8 cellular contexts compared by ENCODE assay signal in genomic region chr15:45703670-45704328, GRCh38.
DNase-seq lines count a peak whose midpoint lies in the region; ATAC-seq and TF ChIP-seq lines count a peak whose summit lies in the region.

No MANE protein-coding gene starts in this region.

- H3K27me3 Mint-ChIP-seq in T-helper 1 cell treated with Interleukin-12 subunit alpha and Interleukin-12 subunit beta and Interleukin-4 antibody, amounts not matched to agents 30 μg/mL and 1 μg/mL, for 36 hours (ENCODE audit: low read depth), result peaks cover 27% of the 10 kb centered on the region
- peaks cover 13% of the 10 kb centered on the region for H3K27me3 Mint-ChIP-seq in activated naive CD8-positive, alpha-beta T cell treated with anti-CD3 and anti-CD28 coated beads, Interleukin-2, amount 50 U/mL, for 24 hours
- peaks cover 13% of the 10 kb centered on the region for H3K27me3 Mint-ChIP-seq in stimulated activated memory B cell treated with anti-CD40 and anti-IgM and Interleukin-4, amounts not matched to agents 10 μg/mL and 1 μg/mL and 100 μg/mL, for 72 hours

- H3K4me1 Mint-ChIP-seq in T-helper 1 cell treated with Interleukin-12 subunit alpha and Interleukin-12 subunit beta and Interleukin-4 antibody, amounts not matched to agents 30 μg/mL and 1 μg/mL, for 36 hours (ENCODE audit: low read depth), result peaks cover 16% of the 10 kb centered on the region
- H3K4me1 Mint-ChIP-seq in activated naive CD8-positive, alpha-beta T cell treated with anti-CD3 and anti-CD28 coated beads, Interleukin-2, amount 50 U/mL, for 24 hours, result peaks cover 12% of the 10 kb centered on the region
- peaks cover 14% of the 10 kb centered on the region for H3K4me1 Mint-ChIP-seq in stimulated activated memory B cell treated with anti-CD40 and anti-IgM and Interleukin-4, amounts not matched to agents 10 μg/mL and 1 μg/mL and 100 μg/mL, for 72 hours

- no peaks in the 10 kb centered on the region for H3K9me3 ChIP-seq in iPS-20b (ENCODE audit: insufficient read depth, low read depth, low read length)
- H3K9me3 ChIP-seq in gastrocnemius medialis, result no peaks in the 10 kb centered on the region

- no peak overlapping the region for H3K27ac Mint-ChIP-seq in T-helper 1 cell treated with Interleukin-12 subunit alpha and Interleukin-12 subunit beta and Interleukin-4 antibody, amounts not matched to agents 30 μg/mL and 1 μg/mL, for 36 hours
- H3K27ac Mint-ChIP-seq in activated naive CD8-positive, alpha-beta T cell treated with anti-CD3 and anti-CD28 coated beads, Interleukin-2, amount 50 U/mL, for 24 hours, result no peak overlapping the region
- no peak overlapping the region for H3K27ac Mint-ChIP-seq in stimulated activated memory B cell treated with anti-CD40 and anti-IgM and Interleukin-4, amounts not matched to agents 10 μg/mL and 1 μg/mL and 100 μg/mL, for 72 hours

- H3K9me3 Mint-ChIP-seq in T-helper 1 cell treated with Interleukin-12 subunit alpha and Interleukin-12 subunit beta and Interleukin-4 antibody, amounts not matched to agents 30 μg/mL and 1 μg/mL, for 36 hours, result no peaks in the 10 kb centered on the region
- H3K9me3 Mint-ChIP-seq in activated naive CD8-positive, alpha-beta T cell treated with anti-CD3 and anti-CD28 coated beads, Interleukin-2, amount 50 U/mL, for 24 hours, result no peaks in the 10 kb centered on the region
- H3K9me3 Mint-ChIP-seq in stimulated activated memory B cell treated with anti-CD40 and anti-IgM and Interleukin-4, amounts not matched to agents 10 μg/mL and 1 μg/mL and 100 μg/mL, for 72 hours, result no peaks in the 10 kb centered on the region

- ATAC-seq in activated naive CD8-positive, alpha-beta T cell treated with anti-CD3 and anti-CD28 coated beads, Interleukin-2, amount 50 U/mL, for 24 hours, result no peak
- no peak for ATAC-seq in stimulated activated memory B cell treated with anti-CD40 and anti-IgM and Interleukin-4, amounts not matched to agents 10 μg/mL and 1 μg/mL and 100 μg/mL, for 72 hours
- ATAC-seq in HG02852 (IDR thresholded peaks at IDR 0.05; ENCODE audit: unreplicated experiment) (no peak), gastrocnemius medialis (no peak)

- H3K4me1 ChIP-seq in iPS-20b (ENCODE audit: insufficient read depth, low read length) (peaks cover 4% of the 10 kb centered on the region; the same call in 1 of the 2 replicates), gastrocnemius medialis (peaks cover 0 to 3% of the 10 kb centered on the region in 2 donors)

- no peaks in the 10 kb centered on the region for H3K36me3 ChIP-seq in iPS-20b (ENCODE audit: insufficient read depth, low read depth, low read length)
- no peaks in the 10 kb centered on the region for H3K36me3 ChIP-seq in gastrocnemius medialis

- peaks cover 13% of the 10 kb centered on the region; the same call in 1 of the 2 replicates for H3K27me3 ChIP-seq in iPS-20b (ENCODE audit: insufficient read depth, low read length)
- peaks cover 6 to 15% (median 7%) of the 10 kb centered on the region in 3 donors for H3K27me3 ChIP-seq in gastrocnemius medialis

- intact Hi-C loops in gastrocnemius medialis (cut with DNase I; ENCODE audit: low total_unique reads), result no loop called here

- H3K36me3 Mint-ChIP-seq in T-helper 1 cell treated with Interleukin-12 subunit alpha and Interleukin-12 subunit beta and Interleukin-4 antibody, amounts not matched to agents 30 μg/mL and 1 μg/mL, for 36 hours (ENCODE audit: low read depth), result peaks cover 1% of the 10 kb centered on the region
- H3K36me3 Mint-ChIP-seq in activated naive CD8-positive, alpha-beta T cell treated with anti-CD3 and anti-CD28 coated beads, Interleukin-2, amount 50 U/mL, for 24 hours (ENCODE audit: low read depth), result no peaks in the 10 kb centered on the region
- peaks cover 9% of the 10 kb centered on the region for H3K36me3 Mint-ChIP-seq in stimulated activated memory B cell treated with anti-CD40 and anti-IgM and Interleukin-4, amounts not matched to agents 10 μg/mL and 1 μg/mL and 100 μg/mL, for 72 hours

- in situ Hi-C loops in gastrocnemius medialis (cut with MboI; ENCODE audit: low sequenced_read_pairs in 4 of 4), result no loop called here

- peak overlapping the region; percentile 77; the same call in 1 of the 2 replicates for H3K9ac ChIP-seq in iPS-20b (ENCODE audit: low read depth, low read length)

- peak overlapping the region; percentile 37 for H3K4me3 Mint-ChIP-seq in T-helper 1 cell treated with Interleukin-12 subunit alpha and Interleukin-12 subunit beta and Interleukin-4 antibody, amounts not matched to agents 30 μg/mL and 1 μg/mL, for 36 hours
- H3K4me3 Mint-ChIP-seq in activated naive CD8-positive, alpha-beta T cell treated with anti-CD3 and anti-CD28 coated beads, Interleukin-2, amount 50 U/mL, for 24 hours, result peak overlapping the region; percentile 75
- H3K4me3 Mint-ChIP-seq in stimulated activated memory B cell treated with anti-CD40 and anti-IgM and Interleukin-4, amounts not matched to agents 10 μg/mL and 1 μg/mL and 100 μg/mL, for 72 hours, result peak overlapping the region; percentile 60

- H3K27ac ChIP-seq in iPS-20b (ENCODE audit: low read length), result peak overlapping the region; percentile 15
- no peak overlapping the region for H3K27ac ChIP-seq in gastrocnemius medialis

- no peak for TF ChIP-seq CTCF in gastrocnemius medialis (IDR thresholded peaks at IDR 0.05 in 4 of 5, conservative IDR thresholded peaks at IDR 0.05 in 1 of 5)

- TF ChIP-seq POLR2A in gastrocnemius medialis (IDR thresholded peaks at IDR 0.05), result no peak

- H3K4me3 ChIP-seq in iPS-20b (ENCODE audit: low read length) (peak overlapping the region; percentile 97), gastrocnemius medialis (peak overlapping the region in 2 of 4 donors; percentile 66 to 70)

- DNase-seq in T-helper 1 cell, result no peak
- no peak for DNase-seq in activated naive CD8-positive, alpha-beta T cell treated with anti-CD3 and anti-CD28 coated beads, Interleukin-2, amount 50 U/mL, for 24 hours
- DNase-seq in gastrocnemius medialis, result no peak
- DNase-seq in KG1 (lab: John Stamatoyannopoulos, UW), result no peak
